ENCODE assay signal across 32 cellular contexts in the genomic region with DNA sequence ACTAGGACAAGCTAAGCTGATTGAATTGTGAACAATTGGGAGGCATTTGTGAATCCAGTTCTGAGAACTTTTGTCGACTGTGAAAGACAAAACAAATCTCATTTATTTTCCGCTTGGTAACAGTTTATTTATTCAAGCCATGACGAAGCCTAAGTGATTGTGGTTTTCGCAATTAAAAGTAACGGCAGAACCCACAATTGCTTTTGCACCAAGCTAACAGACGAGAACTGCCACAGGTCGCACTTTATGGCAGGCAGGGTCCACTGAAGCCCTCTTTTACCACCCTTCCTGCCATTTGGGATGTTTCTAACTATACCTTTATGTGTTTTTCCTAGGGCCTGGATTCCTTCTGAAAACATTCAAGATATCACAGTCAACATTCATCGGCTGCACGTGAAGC.
"Had no signal": no experiment of that assay in that cellular context is flagged by ENCODE, and none has a peak within 500 bp of the region (broad histone marks: within the 10 kb centered on the region; RNA-seq: fewer than 3 reads in every experiment).

No MANE protein-coding gene starts in this region.

- H3K4me1 ChIP-seq: left lung, lower lobe of right lung, pancreas, prostate gland, suprapubic skin, upper lobe of right lung, uterus had no signal

- H3K27ac ChIP-seq: left lung, lower lobe of right lung, pancreas, prostate gland, skin epidermis, suprapubic skin, thoracic aorta, tibial artery, upper lobe of right lung, uterus had no signal

- H3K4me3 ChIP-seq: left lung, lower lobe of right lung, pancreas, prostate gland, skin epidermis, suprapubic skin, thoracic aorta, tibial artery, upper lobe of right lung, uterus had no signal

- FAIRE-seq: islet of Langerhans, kidney, pancreas had no signal

- H3K9me3 ChIP-seq: left lung, lower lobe of right lung, pancreas, prostate gland, suprapubic skin, thoracic aorta, tibial artery, upper lobe of right lung, uterus had no signal

- DNase-seq: hippocampal formation; kidney; left colon; left lung; lower lobe of right lung; mammary epithelial cell; mesendoderm; naive B cell; nucleus accumbens; pancreas; posterior cingulate gyrus; retina; right cardiac atrium; stimulated activated CD4-positive, alpha-beta T cell treated with anti-CD3 and anti-CD28 coated beads, Interleukin-12 subunit alpha, Interleukin-12 subunit beta, amount 100 ng/mL, for 4 hours; stimulated activated CD4-positive, alpha-beta T cell treated with anti-CD3 and anti-CD28 coated beads, Interleukin-15, amount 100 ng/mL, for 24 hours; stimulated activated CD4-positive, alpha-beta T cell treated with anti-CD3 and anti-CD28 coated beads, Interleukin-2, amount 100 ng/mL, for 24 hours; stimulated activated CD4-positive, alpha-beta T cell treated with anti-CD3 and anti-CD28 coated beads, Interleukin-4, amount 100 ng/mL, for 1 hour; stimulated activated naive CD4-positive, alpha-beta T cell; tibial artery; trophoblast cell; upper lobe of right lung; uterus had no signal

- H3K27ac Mint-ChIP-seq: mesothelial cell of epicardium; nephron; stimulated activated naive CD8-positive, alpha-beta T cell treated with anti-CD3 and anti-CD28 coated beads, Interleukin-15, Interleukin-2, amounts not matched to agents 100 ng/mL and 50 ng/mL, for 24 hours had no signal

- H3K27me3 Mint-ChIP-seq: naive B cell; stimulated activated naive CD8-positive, alpha-beta T cell treated with anti-CD3 and anti-CD28 coated beads, Interleukin-15, Interleukin-2, amounts not matched to agents 100 ng/mL and 50 ng/mL, for 24 hours had no signal

- H3K9me3 Mint-ChIP-seq: mesothelial cell of epicardium; naive B cell; nephron; neural crest cell; stimulated activated naive CD8-positive, alpha-beta T cell treated with anti-CD3 and anti-CD28 coated beads, Interleukin-15, Interleukin-2, amounts not matched to agents 100 ng/mL and 50 ng/mL, for 24 hours had no signal

- H3K4me3 Mint-ChIP-seq: mesothelial cell of epicardium; naive B cell; nephron; neural crest cell; stimulated activated naive CD8-positive, alpha-beta T cell treated with anti-CD3 and anti-CD28 coated beads, Interleukin-15, Interleukin-2, amounts not matched to agents 100 ng/mL and 50 ng/mL, for 24 hours had no signal

- H3K4me1 Mint-ChIP-seq: naive B cell, nephron, neural crest cell had no signal

- ATAC-seq: left colon, left lung, lower lobe of right lung, pancreas, right cardiac atrium, sciatic nerve, upper lobe of right lung had no signal

- H3K36me3 ChIP-seq: uterus had no signal

- H3K27me3 ChIP-seq: left lung, pancreas, suprapubic skin, tibial artery, upper lobe of right lung, uterus had no signal
